Comparison of ENCODE assay signal across 11 cellular contexts in the genomic region with DNA sequence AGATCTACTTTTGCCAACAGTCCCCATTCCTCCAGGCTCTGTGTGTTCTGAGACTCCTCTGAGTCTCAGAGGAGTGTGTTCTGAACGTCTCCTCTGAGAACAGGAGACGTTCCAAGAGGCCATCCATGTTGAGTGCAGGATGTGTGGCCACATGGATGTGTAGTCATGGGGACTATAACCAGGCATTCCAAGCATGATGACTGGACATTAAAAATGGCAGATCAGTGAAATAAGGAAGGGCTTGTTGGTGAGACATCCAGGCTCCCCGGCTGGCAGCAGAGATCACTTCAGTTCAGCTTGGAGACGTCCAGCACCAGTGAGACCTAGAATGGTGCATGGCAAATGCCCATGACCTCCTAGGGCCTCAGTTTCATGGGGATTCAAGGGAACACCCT. TPM values are rescaled to one million over a fixed set of nuclear protein-coding genes. Genes with fewer than 3 reads are reported as not detected.
A peak's percentile ranks its signal among the peaks of the same experiment; 100 is the strongest.
DNase-seq lines count a peak whose midpoint lies in the region; ATAC-seq and TF ChIP-seq lines count a peak whose summit lies in the region.
"Had no signal": no experiment of that assay in that cellular context is flagged by ENCODE, and none has a peak within 500 bp of the region (broad histone marks: within the 10 kb centered on the region; RNA-seq: fewer than 3 reads in every experiment).

No MANE protein-coding gene starts in this region.

- H3K27ac Mint-ChIP-seq in activated CD8-positive, alpha-beta T cell treated with anti-CD3 and anti-CD28 coated beads, Interleukin-2, amount 10 ng/mL, durations not matched to agents 7 days and 5 days = peak overlapping the region; percentile 93
- H3K27ac Mint-ChIP-seq in memory B cell = peak overlapping the region; percentile 99

- H3K27me3 ChIP-seq in ACC112 (ENCODE audit: insufficient read depth, low read length) = no peaks in the 10 kb centered on the region

- H3K27me3 Mint-ChIP-seq in activated CD8-positive, alpha-beta T cell treated with anti-CD3 and anti-CD28 coated beads, Interleukin-2, amount 10 ng/mL, durations not matched to agents 7 days and 5 days (ENCODE audit: low read depth) = no peaks in the 10 kb centered on the region
- H3K27me3 Mint-ChIP-seq in memory B cell = no peaks in the 10 kb centered on the region

- intact Hi-C loops in lower leg skin (cut with DNase I; ENCODE audit: low total_unique reads) = no loop called here

- peak overlapping the region; percentile 84 for H3K4me3 Mint-ChIP-seq in activated CD8-positive, alpha-beta T cell treated with anti-CD3 and anti-CD28 coated beads, Interleukin-2, amount 10 ng/mL, durations not matched to agents 7 days and 5 days
- peak overlapping the region; percentile 95 for H3K4me3 Mint-ChIP-seq in memory B cell

- POLR2A ChIA-PET in activated CD8-positive, alpha-beta T cell treated with anti-CD3 and anti-CD28 coated beads, Interleukin-2, amount 10 ng/mL, durations not matched to agents 7 days and 5 days (lab: Charles Lee) = no interaction called here

- TF ChIP-seq CTCF in lower leg skin (IDR thresholded peaks at IDR 0.05) = no peak

- H3K9me3 Mint-ChIP-seq in activated CD8-positive, alpha-beta T cell treated with anti-CD3 and anti-CD28 coated beads, Interleukin-2, amount 10 ng/mL, durations not matched to agents 7 days and 5 days (ENCODE audit: insufficient read depth) = peaks cover 3% of the 10 kb centered on the region
- H3K9me3 Mint-ChIP-seq in memory B cell = peaks cover 1% of the 10 kb centered on the region

- H3K4me1 Mint-ChIP-seq in activated CD8-positive, alpha-beta T cell treated with anti-CD3 and anti-CD28 coated beads, Interleukin-2, amount 10 ng/mL, durations not matched to agents 7 days and 5 days (ENCODE audit: low read depth) = peaks cover 49% of the 10 kb centered on the region
- H3K4me1 Mint-ChIP-seq in memory B cell = peaks cover 33% of the 10 kb centered on the region

- H3K79me2 ChIP-seq in ACC112 (ENCODE audit: control insufficient read depth, insufficient read depth, low read length, unreplicated experiment) = peaks cover 9% of the 10 kb centered on the region

- H3K36me3 Mint-ChIP-seq in activated CD8-positive, alpha-beta T cell treated with anti-CD3 and anti-CD28 coated beads, Interleukin-2, amount 10 ng/mL, durations not matched to agents 7 days and 5 days (ENCODE audit: low read depth) = peaks cover 30% of the 10 kb centered on the region
- peaks cover 4% of the 10 kb centered on the region for H3K36me3 Mint-ChIP-seq in memory B cell

- no peak for DNase-seq in activated CD8-positive, alpha-beta T cell treated with anti-CD3 and anti-CD28 coated beads, Interleukin-2, amount 10 ng/mL, durations not matched to agents 7 days and 5 days
- no peak for DNase-seq in memory B cell (ENCODE audit: low spot score in 2 of 2)
- no peak for DNase-seq in kidney glomerular epithelial cell (lab: John Stamatoyannopoulos, UW)
- DNase-seq in lower leg skin (ENCODE audit: low spot score in 2 of 2) = no peak
- no peak for DNase-seq in activated CD4-positive, alpha-beta T cell treated with anti-CD3 and anti-CD28 coated beads for 4 hours
- DNase-seq: GOT3, OCI-M1 had no signal

- H3K4me1 ChIP-seq in ACC112 (ENCODE audit: control insufficient read depth, insufficient read depth, low read length, unreplicated experiment) = peaks cover 19% of the 10 kb centered on the region

- 80 to 83% methylated on average over 4 of the region's 4 CpGs for WGBS in lower leg skin, 2 donors

- H3K36me3 ChIP-seq in ACC112 (ENCODE audit: insufficient read depth, low read length) = peaks cover 10% of the 10 kb centered on the region; the same call in 1 of the 2 replicates

- no peak for TF ChIP-seq POLR2A in lower leg skin (IDR thresholded peaks at IDR 0.05)

- H3K27ac ChIP-seq in ACC112 (ENCODE audit: low read depth, low read length) = peak overlapping the region; percentile 87; the same call in 1 of the 2 replicates

- H3K4me3 ChIP-seq in ACC112 (ENCODE audit: low read depth, low read length) (peak overlapping the region; percentile 76; the same call in 1 of the 2 replicates), GM08714 (ENCODE audit: low read length) (peak overlapping the region; percentile 84; the same call in 1 of the 2 replicates), lower leg skin (ENCODE audit: low read depth, poor library complexity, severe bottlenecking) (no peak overlapping the region)

- no peak for ATAC-seq in activated CD8-positive, alpha-beta T cell treated with anti-CD3 and anti-CD28 coated beads, Interleukin-2, amount 10 ng/mL, durations not matched to agents 7 days and 5 days
- ATAC-seq in memory B cell (ENCODE audit: low read depth) (no peak), GM19397 (IDR thresholded peaks at IDR 0.05; ENCODE audit: unreplicated experiment) (no peak)

- CTCF ChIA-PET in activated CD8-positive, alpha-beta T cell treated with anti-CD3 and anti-CD28 coated beads, Interleukin-2, amount 10 ng/mL, durations not matched to agents 7 days and 5 days (lab: Charles Lee) = interaction anchor here (1.4 kb wide), 1 partner anchor 162 kb away, joined by 7 read pairs; no protein-coding TSS in a partner anchor

- H2AFZ ChIP-seq in ACC112 (ENCODE audit: low read length, unreplicated experiment) = no peak overlapping the region

RNA-seq across cellular contexts. Expression of a gene that starts 34.3 kb away (rescaled TPM):
- not detected for total RNA-seq in activated CD8-positive, alpha-beta T cell treated with anti-CD3 and anti-CD28 coated beads, Interleukin-2, amount 10 ng/mL, durations not matched to agents 7 days and 5 days
- 1 to 10 TPM in 3 of 4 donors, under 1 TPM in 1; 0.47 to 5.2 (median 3.3) TPM for total RNA-seq in lower leg skin
- total RNA-seq: HT1080 had no signal

RNA-seq across cellular contexts. Expression of a gene that starts 46.4 kb away (rescaled TPM):
- total RNA-seq in activated CD8-positive, alpha-beta T cell treated with anti-CD3 and anti-CD28 coated beads, Interleukin-2, amount 10 ng/mL, durations not matched to agents 7 days and 5 days = 100 to 1,000 TPM; 122 to 125 TPM
- total RNA-seq in lower leg skin = 10 to 100 TPM; 18.9 to 24.2 (median 20.8) TPM

RNA-seq across cellular contexts. Expression of a gene that starts 47.1 kb away (rescaled TPM):
- total RNA-seq in activated CD8-positive, alpha-beta T cell treated with anti-CD3 and anti-CD28 coated beads, Interleukin-2, amount 10 ng/mL, durations not matched to agents 7 days and 5 days = 10 to 100 TPM; 36.5 to 41.9 TPM
- total RNA-seq in lower leg skin = 10 to 100 TPM; 13.1 to 34.1 (median 21.7) TPM

Comparison
In these comparisons a context has a peak if more than half of its experiments do, and no peak if none do; other contexts are left out.
1. RNA of a gene that starts 46.4 kb away (total RNA-seq): 122 to 125 TPM in activated CD8-positive, alpha-beta T cell treated with anti-CD3 and anti-CD28 coated beads, Interleukin-2, amount 10 ng/mL, durations not matched to agents 7 days and 5 days; 18.9 to 24.2 TPM in lower leg skin; every median in the first group is over 4 times any median in the second.